Comparison of ENCODE assay signal across 8 cellular contexts in genomic region chr22:20456064-20456721, GRCh38. TPM values are rescaled to one million over a fixed set of nuclear protein-coding genes. Genes with fewer than 3 reads are reported as not detected.
DNase-seq lines count a peak whose midpoint lies in the region; ATAC-seq and TF ChIP-seq lines count a peak whose summit lies in the region.

No MANE protein-coding gene starts in this region.

- H3K27ac ChIP-seq in HL-60 (replicated peaks) (no peak overlapping the region), OCI-LY1 (ENCODE audit: low read depth, low read length, poor library complexity, severe bottlenecking) (no peak overlapping the region), esophagus squamous epithelium (no peak overlapping the region)

- H3K4me3 ChIP-seq in HL-60 (replicated peaks; ENCODE audit: insufficient read depth, low read length) (no peak overlapping the region), OCI-LY1 (ENCODE audit: low read depth, low read length, poor library complexity, severe bottlenecking) (no peak overlapping the region), esophagus squamous epithelium (no peak overlapping the region)

- no peak overlapping the region for H2AFZ ChIP-seq in OCI-LY1 (ENCODE audit: low read length)

- no peak for TF ChIP-seq POLR2A in esophagus squamous epithelium (IDR thresholded peaks at IDR 0.05)

- peak overlapping the region in 2 of 8 donors; percentile 9 to 80 for H3K4me3 Mint-ChIP-seq in naive B cell

- no peaks in the 10 kb centered on the region for H3K27me3 ChIP-seq in HL-60 (ENCODE audit: insufficient read depth, poor library complexity, severe bottlenecking)
- H3K27me3 ChIP-seq in OCI-LY1 (ENCODE audit: insufficient read depth, low read length), result no peaks in the 10 kb centered on the region
- no peaks in the 10 kb centered on the region for H3K27me3 ChIP-seq in esophagus squamous epithelium

- peak; percentile 93 for TF ChIP-seq CTCF in HL-60 (IDR thresholded peaks at IDR 0.05; ENCODE audit: insufficient read depth, low read length)
- peak; percentile 92 for TF ChIP-seq CTCF in OCI-LY1 (IDR thresholded peaks at IDR 0.05; ENCODE audit: low read length)
- peak; percentile 80 to 93 (median 84) for TF ChIP-seq CTCF in esophagus squamous epithelium (IDR thresholded peaks at IDR 0.05)

- H3K36me3 ChIP-seq in OCI-LY1 (ENCODE audit: insufficient read depth, low read length) (no peaks in the 10 kb centered on the region; the same call in 1 of the 2 replicates), esophagus squamous epithelium (peaks cover 0 to 37% (median 0%) of the 10 kb centered on the region in 3 donors)

- H4K20me1 ChIP-seq in OCI-LY1 (ENCODE audit: insufficient read depth, low read length), result no peaks in the 10 kb centered on the region

- intact Hi-C loops in esophagus squamous epithelium (cut with DNase I), result loop anchor here (5.0 kb wide), 1 partner anchor 34 kb away; no protein-coding TSS in a partner anchor

- H3K4me1 ChIP-seq in OCI-LY1 (ENCODE audit: insufficient read depth, low read length, severe bottlenecking) (no peaks in the 10 kb centered on the region), esophagus squamous epithelium (peaks cover 0 to 9% (median 0%) of the 10 kb centered on the region in 3 donors)

- peaks cover 12 to 17% of the 10 kb centered on the region in 2 donors for H3K36me3 Mint-ChIP-seq in naive B cell

- peak overlapping the region in 4 of 6 donors; percentile 47 to 86 (median 62) for H3K27ac Mint-ChIP-seq in naive B cell

- WGBS in esophagus squamous epithelium, 2 donors, result 13% methylated on average over 6 of the region's 6 CpGs; no CpG with 5 or more reads in 1 of the 2 donors

- no peak overlapping the region for H3K4me2 ChIP-seq in OCI-LY1 (ENCODE audit: low read length)

- no peaks in the 10 kb centered on the region for H3K9me3 Mint-ChIP-seq in naive B cell

- no peaks in the 10 kb centered on the region for H3K79me2 ChIP-seq in OCI-LY1 (ENCODE audit: insufficient read depth, low read length)

- ATAC-seq in naive B cell (ENCODE audit: low read depth in 2 of 2) (peak; percentile 95 to 98), HG02938 (IDR thresholded peaks at IDR 0.05; ENCODE audit: unreplicated experiment) (no peak)

- no peaks in the 10 kb centered on the region for H3K27me3 Mint-ChIP-seq in naive B cell

- H3K9ac ChIP-seq in OCI-LY1 (ENCODE audit: low read length), result no peak overlapping the region; the same call in 1 of the 2 replicates

- DNase-seq in DMS79 (lab: John Stamatoyannopoulos, UW) (peak; percentile 48), HL-60 (ENCODE audit: low read depth in 1 of 2, low spot score in 1 of 2) (peak; percentile 72 to 81), activated T-cell treated with anti-CD3 and anti-CD28 coated beads for 1 hour (ENCODE audit: low read depth) (peak; percentile 61), esophagus squamous epithelium (lab: John Stamatoyannopoulos, UW) (no peak), naive B cell (peak; percentile 72)
- peak; percentile 57 to 67 for DNase-seq in stimulated activated CD8-positive, alpha-beta memory T cell treated with anti-CD3 and anti-CD28 coated beads, Interleukin-7, amount 100 ng/mL, for 4 hours (ENCODE audit: low read depth in 2 of 2)

- no peaks in the 10 kb centered on the region for H3F3A ChIP-seq in OCI-LY1 (ENCODE audit: insufficient read depth, low read length)

- peaks cover 22 to 31% (median 27%) of the 10 kb centered on the region in 3 donors for H3K4me1 Mint-ChIP-seq in naive B cell

- H3K9me3 ChIP-seq in OCI-LY1 (ENCODE audit: low read length), result no peaks in the 10 kb centered on the region
- H3K9me3 ChIP-seq in esophagus squamous epithelium, result no peaks in the 10 kb centered on the region

- H3K9me2 ChIP-seq in OCI-LY1 (ENCODE audit: low read depth, low read length), result no peaks in the 10 kb centered on the region

RNA-seq across cellular contexts. Expression of gene SCARF2, which starts 18.6 kb away (rescaled TPM):
- 1 to 10 TPM; 1.1 to 6.9 (median 2.4) TPM for total RNA-seq in esophagus squamous epithelium
- polyA plus RNA-seq in naive B cell (ENCODE audit: low read depth in 6 of 6), result under 1 TPM in 4 of 6 donors, not detected in 2; 0.25 to 0.64 (median 0.36) TPM

RNA-seq across cellular contexts. Expression of gene KLHL22, which starts 39.4 kb away (rescaled TPM):
- total RNA-seq in esophagus squamous epithelium, result 10 to 100 TPM in 1 of 4 donors, 1 to 10 TPM in 3; 7.7 to 13.0 (median 8.3) TPM
- 10 to 100 TPM in 5 of 6 donors, 1 to 10 TPM in 1; 4.7 to 24.3 (median 15.9) TPM for polyA plus RNA-seq in naive B cell (ENCODE audit: low read depth in 6 of 6)

RNA-seq across cellular contexts. Expression of gene MED15, which starts 51.2 kb away (rescaled TPM):
- 10 to 100 TPM; 31.6 to 51.4 (median 46.1) TPM for total RNA-seq in esophagus squamous epithelium
- 10 to 100 TPM in 5 of 6 donors, 1 to 10 TPM in 1; 7.3 to 41.8 (median 17.1) TPM for polyA plus RNA-seq in naive B cell (ENCODE audit: low read depth in 6 of 6)
